In the genomic region with DNA sequence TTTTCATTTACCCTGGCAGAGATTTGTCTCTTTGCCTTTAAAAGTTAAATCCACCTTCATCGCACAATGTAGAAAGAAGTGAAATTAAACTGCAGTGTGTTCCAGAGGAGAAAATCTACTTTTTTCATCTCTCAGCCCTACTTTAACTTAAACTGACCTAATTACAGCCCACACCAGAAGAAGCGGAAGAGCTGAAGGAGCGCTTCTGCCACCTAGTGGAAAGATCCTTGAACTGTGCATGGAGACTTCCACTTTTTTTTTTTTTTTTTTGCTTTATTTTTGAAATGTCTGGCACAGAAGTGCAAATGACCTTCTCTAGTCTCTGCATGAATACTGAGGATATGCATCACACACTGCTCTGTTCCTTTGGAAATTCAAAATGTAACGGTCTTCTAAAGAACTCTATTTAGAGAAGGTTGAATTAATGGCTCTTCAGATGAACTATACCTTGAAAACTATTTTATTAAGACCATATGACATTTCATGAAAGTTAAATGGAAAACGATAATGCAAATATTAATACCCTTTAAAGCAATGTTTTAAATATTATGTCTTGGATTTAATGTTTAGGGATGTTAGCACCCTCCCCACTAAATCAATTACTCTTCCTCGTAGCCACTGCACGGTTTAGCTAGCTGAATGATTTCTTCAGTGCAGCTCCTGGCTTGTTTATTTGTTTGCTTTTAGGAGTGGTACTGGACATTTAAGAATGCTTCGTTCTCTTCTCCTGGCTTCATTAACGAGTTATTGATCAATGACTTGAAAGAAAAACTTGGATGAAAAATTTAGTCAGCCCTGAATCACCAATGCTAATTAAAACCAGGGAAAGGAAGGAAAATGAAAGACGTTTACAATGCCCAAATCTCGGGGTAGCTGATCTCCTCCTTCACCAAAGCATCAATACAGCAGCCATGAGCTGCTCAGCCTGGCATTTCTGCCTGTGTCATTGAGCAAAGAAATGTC, we compare ENCODE assay signal across 8 cellular contexts.
DNase-seq lines count a peak whose midpoint lies in the region; ATAC-seq lines count a peak whose summit lies in the region.

No MANE protein-coding gene starts in this region.

- peak overlapping the region; percentile 81 to 89 (median 84) for H3K4me3 Mint-ChIP-seq in CD8-positive, alpha-beta memory T cell

- no peak overlapping the region for H3K27ac ChIP-seq in CD8-positive, alpha-beta memory T cell (ENCODE audit: low read depth, low read length)
- H3K27ac ChIP-seq in effector memory CD4-positive, alpha-beta T cell (ENCODE audit: insufficient read depth, low read length, poor library complexity, severe bottlenecking) = no peak overlapping the region

- H3K27me3 Mint-ChIP-seq in CD8-positive, alpha-beta memory T cell = peaks cover 0 to 11% of the 10 kb centered on the region in 2 donors

- no peaks in the 10 kb centered on the region for H3K9me3 Mint-ChIP-seq in CD8-positive, alpha-beta memory T cell

- no peaks in the 10 kb centered on the region for H3K27me3 ChIP-seq in CD8-positive, alpha-beta memory T cell (ENCODE audit: insufficient read depth, low read length, poor library complexity, severe bottlenecking)
- no peaks in the 10 kb centered on the region for H3K27me3 ChIP-seq in effector memory CD4-positive, alpha-beta T cell (replicated peaks; ENCODE audit: control insufficient read depth, insufficient read depth, low read length, poor library complexity, severe bottlenecking)

- H3K4me3 ChIP-seq in CD8-positive, alpha-beta memory T cell (ENCODE audit: low read length) = peak overlapping the region; percentile 49
- peak overlapping the region; percentile 48 for H3K4me3 ChIP-seq in effector memory CD4-positive, alpha-beta T cell (ENCODE audit: insufficient read depth, low read depth, low read length, poor library complexity, severe bottlenecking)

- no peaks in the 10 kb centered on the region for H3K36me3 ChIP-seq in CD8-positive, alpha-beta memory T cell (ENCODE audit: insufficient read depth, low read length)
- H3K36me3 ChIP-seq in effector memory CD4-positive, alpha-beta T cell (ENCODE audit: control insufficient read depth, insufficient read depth, low read length) = no peaks in the 10 kb centered on the region

- H3K9me3 ChIP-seq in CD8-positive, alpha-beta memory T cell (ENCODE audit: low read length) = no peaks in the 10 kb centered on the region
- no peaks in the 10 kb centered on the region for H3K9me3 ChIP-seq in effector memory CD4-positive, alpha-beta T cell (ENCODE audit: control insufficient read depth, low read length)

- no peaks in the 10 kb centered on the region for H3K36me3 Mint-ChIP-seq in CD8-positive, alpha-beta memory T cell

- ATAC-seq in GM19397 (IDR thresholded peaks at IDR 0.05; ENCODE audit: unreplicated experiment) (peak; percentile 80), HG03520 (IDR thresholded peaks at IDR 0.05; ENCODE audit: unreplicated experiment) (peak; percentile 83)

- CTCF ChIA-PET in CD8-positive, alpha-beta memory T cell (lab: Charles Lee) = interaction anchor here (1.0 to 2.4 kb wide), 4 partner anchors 80 to 549 kb away, joined by 3 to 8 read pairs (median 6); no protein-coding TSS in a partner anchor

- H3K4me1 Mint-ChIP-seq in CD8-positive, alpha-beta memory T cell = peaks cover 10 to 14% (median 13%) of the 10 kb centered on the region in 3 donors

- no peaks in the 10 kb centered on the region for H3K4me1 ChIP-seq in CD8-positive, alpha-beta memory T cell (ENCODE audit: insufficient read depth, low read length)
- H3K4me1 ChIP-seq in effector memory CD4-positive, alpha-beta T cell (ENCODE audit: control insufficient read depth, insufficient read depth, low read length, poor library complexity, severe bottlenecking) = peaks cover 8% of the 10 kb centered on the region

- H3K27ac Mint-ChIP-seq in CD8-positive, alpha-beta memory T cell = peak overlapping the region; percentile 2 to 93 (median 82)

- POLR2A ChIA-PET in CD8-positive, alpha-beta memory T cell (lab: Charles Lee) = interaction anchor here (1.2 kb wide), 1 partner anchor 80 kb away, joined by 3 read pairs; no protein-coding TSS in a partner anchor

- DNase-seq in CD8-positive, alpha-beta memory T cell = peak; percentile 36 to 78 (median 63)
- DNase-seq in NCI-H526 (lab: John Stamatoyannopoulos, UW) (peak; percentile 39 to 72), midbrain (lab: John Stamatoyannopoulos, UW) (peak; percentile 70)
- peak; percentile 61 for DNase-seq in activated CD4-positive, alpha-beta T cell treated with anti-CD3 and anti-CD28 coated beads, Interleukin-2, amount 50 U/mL, for 1 hour
- peak; percentile 17 to 40 (median 25) for DNase-seq in effector memory CD4-positive, alpha-beta T cell
- peak; percentile 22 for DNase-seq in stimulated activated CD8-positive, alpha-beta memory T cell treated with anti-CD3 and anti-CD28 coated beads, Interleukin-4, amount 100 ng/mL, for 24 hours (ENCODE audit: low read depth)
